ENCODE assay signal across 9 cellular contexts in genomic region chr11:75768909-75769771, GRCh38. TPM values are rescaled to one million over a fixed set of nuclear protein-coding genes. Genes with fewer than 3 reads are reported as not detected.
DNase-seq lines count a peak whose midpoint lies in the region; ATAC-seq and TF ChIP-seq lines count a peak whose summit lies in the region.
"Had no signal": no experiment of that assay in that cellular context is flagged by ENCODE, and none has a peak within 500 bp of the region (broad histone marks: within the 10 kb centered on the region; RNA-seq: fewer than 3 reads in every experiment).

No MANE protein-coding gene starts in this region.

- H3K9ac ChIP-seq in OCI-LY1 (ENCODE audit: low read length): peak overlapping the region; percentile 68

- H3K4me2 ChIP-seq in OCI-LY1 (ENCODE audit: low read length) (peak overlapping the region; percentile 96), osteoblast (ENCODE audit: insufficient read depth, low read length) (peak overlapping the region; percentile 86)

- H3K9me3 ChIP-seq in OCI-LY1 (ENCODE audit: low read length) (no peaks in the 10 kb centered on the region), esophagus squamous epithelium (no peaks in the 10 kb centered on the region), osteoblast (ENCODE audit: low read depth, low read length) (no peaks in the 10 kb centered on the region)

- TF ChIP-seq CTCF in GM06990 (IDR thresholded peaks at IDR 0.05; ENCODE audit: insufficient read depth, low read length, poor library complexity, severe bottlenecking) (no peak), OCI-LY1 (IDR thresholded peaks at IDR 0.05; ENCODE audit: low read length) (no peak), esophagus squamous epithelium (IDR thresholded peaks at IDR 0.05) (no peak), osteoblast (IDR thresholded peaks at IDR 0.05; ENCODE audit: extremely low read depth, low read depth, low read length) (no peak)

- no peaks in the 10 kb centered on the region for H3K9me2 ChIP-seq in OCI-LY1 (ENCODE audit: low read depth, low read length)

- H2AFZ ChIP-seq in OCI-LY1 (ENCODE audit: low read length) (no peak overlapping the region), osteoblast (ENCODE audit: low read length) (peak overlapping the region; percentile 87)

- no peaks in the 10 kb centered on the region for H3F3A ChIP-seq in OCI-LY1 (ENCODE audit: insufficient read depth, low read length)

- TF ChIP-seq POLR2A in esophagus squamous epithelium (IDR thresholded peaks at IDR 0.05): no peak

- H3K79me2 ChIP-seq in OCI-LY1 (ENCODE audit: insufficient read depth, low read length) (no peaks in the 10 kb centered on the region), osteoblast (ENCODE audit: insufficient read depth, low read length) (no peaks in the 10 kb centered on the region)

- H4K20me1 ChIP-seq in OCI-LY1 (ENCODE audit: insufficient read depth, low read length): no peaks in the 10 kb centered on the region
- H4K20me1 ChIP-seq in osteoblast (ENCODE audit: insufficient read depth, low read length): no peaks in the 10 kb centered on the region

- H3K36me3 ChIP-seq in GM06990 (ENCODE audit: control insufficient read depth, insufficient read depth, low read length): no peaks in the 10 kb centered on the region
- H3K36me3 ChIP-seq in OCI-LY1 (ENCODE audit: insufficient read depth, low read length): no peaks in the 10 kb centered on the region
- no peaks in the 10 kb centered on the region for H3K36me3 ChIP-seq in esophagus squamous epithelium
- H3K36me3 ChIP-seq in osteoblast (ENCODE audit: insufficient read depth, low read length): no peaks in the 10 kb centered on the region

- intact Hi-C loops in esophagus squamous epithelium (cut with DNase I): no loop called here

- DNase-seq in GM06990 (ENCODE audit: extremely low read depth, insufficient read length) (no peak), esophagus squamous epithelium (lab: John Stamatoyannopoulos, UW) (no peak), osteoblast (ENCODE audit: insufficient read length, low spot score, missing footprints) (peak; percentile 72)
- no peak for DNase-seq in effector CD4-positive, alpha-beta T cell
- DNase-seq in activated CD4-positive, alpha-beta T cell treated with anti-CD3 and anti-CD28 coated beads for 4 hours: no peak

- no peak overlapping the region for H3K27ac ChIP-seq in OCI-LY1 (ENCODE audit: low read depth, low read length, poor library complexity, severe bottlenecking)
- peak overlapping the region in 3 of 4 donors; percentile 40 to 60 (median 58) for H3K27ac ChIP-seq in esophagus squamous epithelium
- H3K27ac ChIP-seq in osteoblast (ENCODE audit: low read depth, low read length): no peak overlapping the region

- ATAC-seq in HG02840 (IDR thresholded peaks at IDR 0.05; ENCODE audit: low FRiP score, unreplicated experiment) (no peak), GM18519 (IDR thresholded peaks at IDR 0.05; ENCODE audit: low FRiP score, unreplicated experiment) (no peak)

- H3K4me3 ChIP-seq in GM06990 (replicated peaks; ENCODE audit: low read depth, low read length) (peak overlapping the region; percentile 73), OCI-LY1 (ENCODE audit: low read depth, low read length, poor library complexity, severe bottlenecking) (peak overlapping the region; percentile 68), esophagus squamous epithelium (peak overlapping the region; percentile 32 to 72 (median 48)), osteoblast (ENCODE audit: insufficient read depth, low read length) (peak overlapping the region; percentile 73)

- H3K4me1 ChIP-seq in OCI-LY1 (ENCODE audit: insufficient read depth, low read length, severe bottlenecking): peaks cover 38% of the 10 kb centered on the region
- H3K4me1 ChIP-seq in esophagus squamous epithelium: peaks cover 13 to 35% (median 18%) of the 10 kb centered on the region in 3 donors
- H3K4me1 ChIP-seq in osteoblast (ENCODE audit: insufficient read depth, low read length): peaks cover 23% of the 10 kb centered on the region

- no peaks in the 10 kb centered on the region for H3K27me3 ChIP-seq in GM06990 (replicated peaks; ENCODE audit: control insufficient read depth, insufficient read depth, low read length)
- 0 out of 2 replicates have a peak, but pooled peaks cover 6% of the 10 kb centered on the region for H3K27me3 ChIP-seq in OCI-LY1 (ENCODE audit: insufficient read depth, low read length)
- peaks cover 0 to 48% (median 0%) of the 10 kb centered on the region in 4 donors for H3K27me3 ChIP-seq in esophagus squamous epithelium
- peaks cover 31% of the 10 kb centered on the region for H3K27me3 ChIP-seq in osteoblast (ENCODE audit: insufficient read depth, low read length)

- 19% methylated on average over 13 to 22 of the region's 46 CpGs for WGBS in esophagus squamous epithelium, 2 donors

RNA-seq across cellular contexts. Expression of gene DGAT2, which starts 0.6 kb away (rescaled TPM):
- total RNA-seq in esophagus squamous epithelium (10 to 100 TPM in 3 of 4 donors, 1 to 10 TPM in 1; 6.1 to 29.3 (median 19.2) TPM), osteoblast (2.9 and 3.6 TPM in 2 replicates)

RNA-seq across cellular contexts. Expression of gene UVRAG, which starts 45.9 kb away (rescaled TPM):
- total RNA-seq in esophagus squamous epithelium: 10 to 100 TPM in 1 of 4 donors, 1 to 10 TPM in 3; 3.5 to 15.4 (median 8.5) TPM
- 28.2 and 30.4 TPM in 2 replicates for total RNA-seq in osteoblast

RNA-seq across cellular contexts. Expression of gene MOGAT2, which starts 51.5 kb away (rescaled TPM):
- total RNA-seq in esophagus squamous epithelium: not detected
- not detected in 2 replicates for total RNA-seq in osteoblast
- total RNA-seq: renal cortical epithelial cell had no signal

Comparison
In these comparisons a context has a peak if more than half of its experiments do, and no peak if none do; other contexts are left out.
1. H3K27ac ChIP-seq: peak in esophagus squamous epithelium (3 of 4); none in OCI-LY1 (single experiment) and osteoblast (single experiment).
2. Peak in every context shown above with its lines, with median percentiles within 50 percentile points of each other: H3K4me3 ChIP-seq.